26 cellular contexts compared by ENCODE assay signal in genomic region chr13:97026759-97027555, GRCh38. TPM values are rescaled to one million over a fixed set of nuclear protein-coding genes. Genes with fewer than 3 reads are reported as not detected.
A peak's percentile ranks its signal among the peaks of the same experiment; 100 is the strongest.
DNase-seq lines count a peak whose midpoint lies in the region; ATAC-seq and TF ChIP-seq lines count a peak whose summit lies in the region.
"Had no signal": no experiment of that assay in that cellular context is flagged by ENCODE, and none has a peak within 500 bp of the region (broad histone marks: within the 10 kb centered on the region; RNA-seq: fewer than 3 reads in every experiment).

No MANE protein-coding gene starts in this region.

- H3K9me3 Mint-ChIP-seq in MCF 10A (ENCODE audit: unreplicated experiment), result no peaks in the 10 kb centered on the region
- H3K9me3 Mint-ChIP-seq: activated CD4-positive, alpha-beta T cell treated with anti-CD3 and anti-CD28 coated beads, Interleukin-2, amount 10 ng/mL, durations not matched to agents 7 days and 5 days; activated T-cell treated with anti-CD3 and anti-CD28 coated beads, Interleukin-2, amount 50 U/mL, for 24 hours; T-helper 2 cell treated with Interferon-gamma antibody and Interleukin-4, amounts not matched to agents 5 μg/mL and 100 μg/mL, for 36 hours had no signal

- H3K9me3 ChIP-seq in mammary epithelial cell (replicated peaks; ENCODE audit: insufficient read depth, low read length), result no peaks in the 10 kb centered on the region
- no peaks in the 10 kb centered on the region for H3K9me3 ChIP-seq in mucosa of descending colon
- H3K9me3 ChIP-seq in testis, result no peaks in the 10 kb centered on the region
- H3K9me3 ChIP-seq: uterus had no signal

- no peaks in the 10 kb centered on the region for H3K36me3 Mint-ChIP-seq in MCF 10A (ENCODE audit: insufficient read depth, unreplicated experiment)
- H3K36me3 Mint-ChIP-seq: CD4-positive, CD25-positive, alpha-beta regulatory T cell; naive thymus-derived CD8-positive, alpha-beta T cell; stimulated activated memory B cell treated with anti-CD40 and anti-IgM and Interleukin-4, amounts not matched to agents 10 μg/mL and 1 μg/mL and 100 μg/mL, for 72 hours had no signal

- H4K20me1 ChIP-seq in mammary epithelial cell (ENCODE audit: insufficient read depth, low read length), result no peaks in the 10 kb centered on the region

- no peak overlapping the region for H3K4me3 ChIP-seq in mammary epithelial cell (replicated peaks in 1 of 3; ENCODE audit: insufficient read depth in 1 of 3, low read depth in 2 of 3, low read length in 3 of 3)
- no peak overlapping the region for H3K4me3 ChIP-seq in fibroblast of pulmonary artery (replicated peaks; ENCODE audit: low read depth, low read length)
- no peak overlapping the region for H3K4me3 ChIP-seq in mucosa of descending colon
- no peak overlapping the region for H3K4me3 ChIP-seq in testis
- H3K4me3 ChIP-seq: GM12878, uterus had no signal

- H3K79me2 ChIP-seq in mammary epithelial cell (ENCODE audit: insufficient read depth, low read length), result no peaks in the 10 kb centered on the region

- POLR2A ChIA-PET in MCF 10A (lab: Yijun Ruan, JAX), result no interaction called here

- H3K4me1 ChIP-seq in mammary epithelial cell (ENCODE audit: insufficient read depth, low read length), result no peaks in the 10 kb centered on the region
- H3K4me1 ChIP-seq in mucosa of descending colon (ENCODE audit: low read depth), result no peaks in the 10 kb centered on the region
- no peaks in the 10 kb centered on the region for H3K4me1 ChIP-seq in testis
- H3K4me1 ChIP-seq: uterus had no signal

- CTCF ChIA-PET in mammary epithelial cell (lab: Charles Lee; ENCODE audit: low non-redundant PET), result no interaction called here
- CTCF ChIA-PET in MCF 10A (lab: Yijun Ruan, JAX), result interaction anchor here (0.7 to 0.9 kb wide), 3 partner anchors 11 to 1338 kb away, joined by 3 to 5 read pairs (median 3); no protein-coding TSS in a partner anchor

- no peaks in the 10 kb centered on the region for H3K27me3 Mint-ChIP-seq in MCF 10A (ENCODE audit: insufficient read depth, unreplicated experiment)

- in situ Hi-C loops in mammary epithelial cell (cut with MboI; ENCODE audit: low sequenced_read_pairs in 2 of 2) (no loop called here), GM13976 (cut with MboI; ENCODE audit: low sequenced_read_pairs, unreplicated experiment) (no loop called here)

- no peak overlapping the region for H3K27ac Mint-ChIP-seq in MCF 10A (ENCODE audit: low read depth, unreplicated experiment)
- H3K27ac Mint-ChIP-seq: activated CD4-positive, alpha-beta T cell treated with anti-CD3 and anti-CD28 coated beads, Interleukin-2, amount 10 ng/mL, durations not matched to agents 7 days and 5 days; activated T-cell treated with anti-CD3 and anti-CD28 coated beads, Interleukin-2, amount 50 U/mL, for 24 hours; CD4-positive, CD25-positive, alpha-beta regulatory T cell; naive thymus-derived CD8-positive, alpha-beta T cell; stimulated activated memory B cell treated with anti-CD40 and anti-IgM and Interleukin-4, amounts not matched to agents 10 μg/mL and 1 μg/mL and 100 μg/mL, for 72 hours; T-helper 2 cell treated with Interferon-gamma antibody and Interleukin-4, amounts not matched to agents 5 μg/mL and 100 μg/mL, for 36 hours had no signal

- H3K4me2 ChIP-seq in mammary epithelial cell (ENCODE audit: insufficient read depth, low read depth, low read length), result no peak overlapping the region

- peaks cover 5% of the 10 kb centered on the region for H3K4me1 Mint-ChIP-seq in MCF 10A (ENCODE audit: insufficient read depth, unreplicated experiment)
- H3K4me1 Mint-ChIP-seq: activated CD4-positive, alpha-beta T cell treated with anti-CD3 and anti-CD28 coated beads, Interleukin-2, amount 10 ng/mL, durations not matched to agents 7 days and 5 days; CD4-positive, CD25-positive, alpha-beta regulatory T cell; stimulated activated memory B cell treated with anti-CD40 and anti-IgM and Interleukin-4, amounts not matched to agents 10 μg/mL and 1 μg/mL and 100 μg/mL, for 72 hours had no signal

- TF ChIP-seq CTCF in mammary epithelial cell (conservative IDR thresholded peaks at IDR 0.05 in 1 of 2, IDR thresholded peaks at IDR 0.05 in 1 of 2; ENCODE audit: extremely low read depth in 1 of 2, insufficient read depth in 1 of 2, low read depth in 1 of 2, low read length in 2 of 2) (no peak), MCF 10A (IDR thresholded peaks at IDR 0.05; ENCODE audit: unreplicated experiment) (no peak), fibroblast of pulmonary artery (IDR thresholded peaks at IDR 0.05; ENCODE audit: low read length, missing control alignments) (no peak), mucosa of descending colon (IDR thresholded peaks at IDR 0.05) (no peak), testis (IDR thresholded peaks at IDR 0.05) (no peak), GM13976 (IDR thresholded peaks at IDR 0.05; ENCODE audit: borderline replicate concordance, control extremely low read depth, extremely low read depth, insufficient read depth, missing control alignments) (no peak)

- intact Hi-C loops in mammary epithelial cell (cut with micrococcal nuclease) (no loop called here), MCF 10A (cut with micrococcal nuclease) (loop anchor here (5.0 kb wide), 1 partner anchor 1005 kb away; no protein-coding TSS in a partner anchor), mucosa of descending colon (cut with DNase I, micrococcal nuclease) (loop anchor here in 1 of 2 donors (10.0 kb wide), 1 partner anchor 328 kb away; no protein-coding TSS in a partner anchor), left ventricle myocardium superior (cut with micrococcal nuclease) (loop anchor here (10.0 kb wide), 1 partner anchor 338 kb away; no protein-coding TSS in a partner anchor), testis (cut with DNase I; ENCODE audit: low total_unique reads) (no loop called here)

- no peak overlapping the region for H3K4me3 Mint-ChIP-seq in MCF 10A (ENCODE audit: unreplicated experiment)
- H3K4me3 Mint-ChIP-seq: activated CD4-positive, alpha-beta T cell treated with anti-CD3 and anti-CD28 coated beads, Interleukin-2, amount 10 ng/mL, durations not matched to agents 7 days and 5 days; activated T-cell treated with anti-CD3 and anti-CD28 coated beads, Interleukin-2, amount 50 U/mL, for 24 hours; CD4-positive, CD25-positive, alpha-beta regulatory T cell; naive thymus-derived CD8-positive, alpha-beta T cell; stimulated activated memory B cell treated with anti-CD40 and anti-IgM and Interleukin-4, amounts not matched to agents 10 μg/mL and 1 μg/mL and 100 μg/mL, for 72 hours; T-helper 2 cell treated with Interferon-gamma antibody and Interleukin-4, amounts not matched to agents 5 μg/mL and 100 μg/mL, for 36 hours had no signal

- no peaks in the 10 kb centered on the region for H3K36me3 ChIP-seq in mammary epithelial cell (ENCODE audit: insufficient read depth, low read length)
- H3K36me3 ChIP-seq in mucosa of descending colon (ENCODE audit: low read depth), result no peaks in the 10 kb centered on the region
- H3K36me3 ChIP-seq in testis (ENCODE audit: low read depth, missing control alignments), result no peaks in the 10 kb centered on the region
- H3K36me3 ChIP-seq: uterus had no signal

- H3K27me3 ChIP-seq in mammary epithelial cell (ENCODE audit: insufficient read depth, low read length), result peaks cover 3% of the 10 kb centered on the region
- H3K27me3 ChIP-seq in testis, result no peaks in the 10 kb centered on the region
- H3K27me3 ChIP-seq: uterus had no signal

- 37% methylated on average over 4 of the region's 4 CpGs for WGBS in mammary epithelial cell (ENCODE audit: low coverage, missing lambda C conversion rate)
- 64 to 66% methylated on average over 4 of the region's 4 CpGs for WGBS in testis, 2 donors

- BruUV-seq in mammary epithelial cell (replicated peaks; lab: Mats Ljungman, UMichigan) (no TSS peak), MCF 10A (replicated peaks; lab: Mats Ljungman, UMichigan) (no TSS peak)

- peak overlapping the region; percentile 35 for H2AFZ ChIP-seq in mammary epithelial cell (ENCODE audit: low read depth, low read length)

- ATAC-seq in mucosa of descending colon, result peak; percentile 24
- no peak for ATAC-seq in left ventricle myocardium superior
- ATAC-seq in GM19328 (IDR thresholded peaks at IDR 0.05; ENCODE audit: unreplicated experiment), result no peak
- ATAC-seq: GM12878; naive thymus-derived CD8-positive, alpha-beta T cell; stimulated activated memory B cell treated with anti-CD40 and anti-IgM and Interleukin-4, amounts not matched to agents 10 μg/mL and 1 μg/mL and 100 μg/mL, for 72 hours had no signal

- dilution Hi-C loops in mammary epithelial cell (cut with HindIII; ENCODE audit: low sequenced_read_pairs), result no loop called here

- TF ChIP-seq POLR2A in testis (IDR thresholded peaks at IDR 0.05), result no peak

- H3K9ac ChIP-seq in mammary epithelial cell (ENCODE audit: insufficient read depth, low read length), result no peak overlapping the region

- H3K27ac ChIP-seq in mammary epithelial cell (ENCODE audit: insufficient read depth, low read depth, low read length) (no peak overlapping the region), testis (no peak overlapping the region)
- H3K27ac ChIP-seq: VCaP had no signal

- DNase-seq in mammary epithelial cell, result no peak
- DNase-seq in MCF 10A (ENCODE audit: unreplicated experiment), result no peak
- DNase-seq in fibroblast of pulmonary artery (ENCODE audit: low read depth), result peak; percentile 68
- DNase-seq in mucosa of descending colon, result no peak
- DNase-seq in left ventricle myocardium superior, result no peak
- no peak for DNase-seq in testis
- no peak for DNase-seq in GM13976 (ENCODE audit: low spot score)
- DNase-seq: 8988T; activated CD4-positive, alpha-beta T cell treated with anti-CD3 and anti-CD28 coated beads, Interleukin-2, amount 10 ng/mL, durations not matched to agents 7 days and 5 days; activated gamma-delta T cell; activated T-cell treated with anti-CD3 and anti-CD28 coated beads, Interleukin-2, amount 50 U/mL, for 24 hours; CD4-positive, CD25-positive, alpha-beta regulatory T cell; central memory CD4-positive, alpha-beta T cell; GOT3; midbrain; naive thymus-derived CD8-positive, alpha-beta T cell; NCI-H146; occipital lobe; stimulated activated CD4-positive, alpha-beta T cell treated with anti-CD3 and anti-CD28 coated beads, Interleukin-4, amount 100 ng/mL, for 1 hour; uterus had no signal

RNA-seq across cellular contexts. Expression of gene OXGR1, which starts 32.7 kb away (rescaled TPM):
- not detected for total RNA-seq in mammary epithelial cell
- not detected for polyA plus RNA-seq in mammary epithelial cell
- polyA minus RNA-seq in mammary epithelial cell, result not detected
- not detected in 2 replicates for total RNA-seq in MCF 10A (2022)
- 1 to 10 TPM in 2 of 3 donors, under 1 TPM in 1; 0.54 to 3.1 (median 2.0) TPM for total RNA-seq in mucosa of descending colon
- 0.20 TPM for total RNA-seq in left ventricle myocardium superior
- under 1 TPM in 1 of 2 donors, not detected in 1; 0.43 TPM for total RNA-seq in testis
- polyA plus RNA-seq in testis (ENCODE audit: insufficient read depth, low read depth, low replicate concordance), result 0.13 TPM
- total RNA-seq: activated CD4-positive, alpha-beta T cell treated with anti-CD3 and anti-CD28 coated beads, Interleukin-2, amount 10 ng/mL, durations not matched to agents 7 days and 5 days; CD4-positive, CD25-positive, alpha-beta regulatory T cell; GM12878; naive thymus-derived CD8-positive, alpha-beta T cell; NCI-H460; occipital lobe had no signal
- polyA plus RNA-seq: CD4-positive, CD25-positive, alpha-beta regulatory T cell; naive thymus-derived CD8-positive, alpha-beta T cell had no signal

Comparison
In these comparisons a context has a peak if more than half of its experiments do, and no peak if none do; other contexts are left out.
1. intact Hi-C loops: an anchor here in MCF 10A (5.0 kb wide) and left ventricle myocardium superior (10.0 kb wide); none called in mammary epithelial cell and testis.